In the genomic region with DNA sequence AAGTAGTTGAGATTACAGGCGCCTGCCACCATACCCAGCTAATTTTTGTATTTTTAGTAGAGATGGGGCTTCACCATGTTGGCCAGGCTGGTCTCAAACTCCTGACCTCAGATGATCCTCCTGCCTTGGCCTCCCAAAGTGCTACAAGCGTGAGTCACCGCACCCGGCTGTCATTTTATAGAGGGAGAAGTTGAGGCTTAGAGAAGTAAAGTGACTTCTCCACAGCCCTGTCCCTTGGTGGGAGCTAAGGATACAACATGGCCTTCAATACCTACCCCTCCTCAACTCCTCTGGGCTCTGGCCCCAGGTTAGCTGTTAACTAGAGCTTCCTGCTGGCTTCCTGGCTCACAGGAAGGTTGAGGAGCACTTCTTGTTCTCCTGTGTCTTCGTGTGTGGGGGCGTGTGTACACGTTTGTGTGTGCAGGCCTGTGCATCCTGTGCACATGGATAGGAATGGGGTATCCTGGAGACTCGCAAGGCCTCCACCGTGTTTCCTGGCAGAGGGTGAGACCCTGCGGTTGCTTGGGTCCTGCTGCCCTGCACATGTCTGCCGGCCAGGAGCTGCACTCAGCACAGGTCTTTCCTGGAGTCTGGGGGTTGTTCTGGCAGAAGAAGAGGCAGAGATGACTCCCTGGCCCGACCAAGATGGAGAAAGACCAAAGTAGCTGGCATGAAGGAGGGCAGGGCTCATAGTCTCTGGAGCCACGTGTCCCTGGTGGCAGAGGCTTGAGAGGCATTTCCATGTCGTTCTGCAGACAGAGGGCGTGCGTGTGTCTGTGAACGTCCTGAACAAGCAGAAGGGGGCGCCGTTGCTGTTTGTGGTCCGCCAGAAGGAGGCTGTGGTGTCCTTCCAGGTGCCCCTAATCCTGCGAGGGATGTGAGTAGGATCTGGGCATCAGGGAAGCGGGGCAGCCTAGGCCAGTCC, we compare ENCODE assay signal across 1 cellular context.
TF ChIP-seq lines count a peak whose summit lies in the region.

No MANE protein-coding gene starts in this region.

TF ChIP-seq in K562, 482 proteins besides CTCF, POLR2A, EP300 and RAD21 (continued from another document and continues in another):
- TF ChIP-seq, protein P1, sequence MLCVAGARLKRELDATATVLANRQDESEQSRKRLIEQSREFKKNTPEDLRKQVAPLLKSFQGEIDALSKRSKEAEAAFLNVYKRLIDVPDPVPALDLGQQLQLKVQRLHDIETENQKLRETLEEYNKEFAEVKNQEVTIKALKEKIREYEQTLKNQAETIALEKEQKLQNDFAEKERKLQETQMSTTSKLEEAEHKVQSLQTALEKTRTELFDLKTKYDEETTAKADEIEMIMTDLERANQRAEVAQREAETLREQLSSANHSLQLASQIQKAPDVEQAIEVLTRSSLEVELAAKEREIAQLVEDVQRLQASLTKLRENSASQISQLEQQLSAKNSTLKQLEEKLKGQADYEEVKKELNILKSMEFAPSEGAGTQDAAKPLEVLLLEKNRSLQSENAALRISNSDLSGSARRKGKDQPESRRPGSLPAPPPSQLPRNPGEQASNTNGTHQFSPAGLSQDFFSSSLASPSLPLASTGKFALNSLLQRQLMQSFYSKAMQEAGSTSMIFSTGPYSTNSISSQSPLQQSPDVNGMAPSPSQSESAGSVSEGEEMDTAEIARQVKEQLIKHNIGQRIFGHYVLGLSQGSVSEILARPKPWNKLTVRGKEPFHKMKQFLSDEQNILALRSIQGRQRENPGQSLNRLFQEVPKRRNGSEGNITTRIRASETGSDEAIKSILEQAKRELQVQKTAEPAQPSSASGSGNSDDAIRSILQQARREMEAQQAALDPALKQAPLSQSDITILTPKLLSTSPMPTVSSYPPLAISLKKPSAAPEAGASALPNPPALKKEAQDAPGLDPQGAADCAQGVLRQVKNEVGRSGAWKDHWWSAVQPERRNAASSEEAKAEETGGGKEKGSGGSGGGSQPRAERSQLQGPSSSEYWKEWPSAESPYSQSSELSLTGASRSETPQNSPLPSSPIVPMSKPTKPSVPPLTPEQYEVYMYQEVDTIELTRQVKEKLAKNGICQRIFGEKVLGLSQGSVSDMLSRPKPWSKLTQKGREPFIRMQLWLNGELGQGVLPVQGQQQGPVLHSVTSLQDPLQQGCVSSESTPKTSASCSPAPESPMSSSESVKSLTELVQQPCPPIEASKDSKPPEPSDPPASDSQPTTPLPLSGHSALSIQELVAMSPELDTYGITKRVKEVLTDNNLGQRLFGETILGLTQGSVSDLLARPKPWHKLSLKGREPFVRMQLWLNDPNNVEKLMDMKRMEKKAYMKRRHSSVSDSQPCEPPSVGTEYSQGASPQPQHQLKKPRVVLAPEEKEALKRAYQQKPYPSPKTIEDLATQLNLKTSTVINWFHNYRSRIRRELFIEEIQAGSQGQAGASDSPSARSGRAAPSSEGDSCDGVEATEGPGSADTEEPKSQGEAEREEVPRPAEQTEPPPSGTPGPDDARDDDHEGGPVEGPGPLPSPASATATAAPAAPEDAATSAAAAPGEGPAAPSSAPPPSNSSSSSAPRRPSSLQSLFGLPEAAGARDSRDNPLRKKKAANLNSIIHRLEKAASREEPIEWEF (CRISPR knock-in tag; IDR thresholded peaks at IDR 0.05) = no peak
- TF ChIP-seq HMG20A (CRISPR knock-in tag; conservative IDR thresholded peaks at IDR 0.05) = no peak
- no peak for TF ChIP-seq ASH1L (IDR thresholded peaks at IDR 0.05; ENCODE audit: borderline replicate concordance, low read depth, partially characterized antibody)
- TF ChIP-seq ZNF12 (CRISPR knock-in tag; IDR thresholded peaks at IDR 0.05) = no peak
- no peak for TF ChIP-seq HSF4 (CRISPR knock-in tag; IDR thresholded peaks at IDR 0.05; ENCODE audit: borderline replicate concordance)
- TF ChIP-seq ELF1 (tag; IDR thresholded peaks at IDR 0.05) = no peak
- no peak for TF ChIP-seq ZNF282 (CRISPR knock-in tag; IDR thresholded peaks at IDR 0.05)
- TF ChIP-seq, protein P2, sequence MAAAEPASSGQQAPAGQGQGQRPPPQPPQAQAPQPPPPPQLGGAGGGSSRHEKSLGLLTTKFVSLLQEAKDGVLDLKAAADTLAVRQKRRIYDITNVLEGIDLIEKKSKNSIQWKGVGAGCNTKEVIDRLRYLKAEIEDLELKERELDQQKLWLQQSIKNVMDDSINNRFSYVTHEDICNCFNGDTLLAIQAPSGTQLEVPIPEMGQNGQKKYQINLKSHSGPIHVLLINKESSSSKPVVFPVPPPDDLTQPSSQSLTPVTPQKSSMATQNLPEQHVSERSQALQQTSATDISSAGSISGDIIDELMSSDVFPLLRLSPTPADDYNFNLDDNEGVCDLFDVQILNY (CRISPR knock-in tag; IDR thresholded peaks at IDR 0.05) = no peak
- TF ChIP-seq, protein P3, sequence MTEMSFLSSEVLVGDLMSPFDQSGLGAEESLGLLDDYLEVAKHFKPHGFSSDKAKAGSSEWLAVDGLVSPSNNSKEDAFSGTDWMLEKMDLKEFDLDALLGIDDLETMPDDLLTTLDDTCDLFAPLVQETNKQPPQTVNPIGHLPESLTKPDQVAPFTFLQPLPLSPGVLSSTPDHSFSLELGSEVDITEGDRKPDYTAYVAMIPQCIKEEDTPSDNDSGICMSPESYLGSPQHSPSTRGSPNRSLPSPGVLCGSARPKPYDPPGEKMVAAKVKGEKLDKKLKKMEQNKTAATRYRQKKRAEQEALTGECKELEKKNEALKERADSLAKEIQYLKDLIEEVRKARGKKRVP (CRISPR knock-in tag; IDR thresholded peaks at IDR 0.05) = no peak
- TF ChIP-seq MAFF (IDR thresholded peaks at IDR 0.05; ENCODE audit: low read length) = no peak
- TF ChIP-seq, protein P4, sequence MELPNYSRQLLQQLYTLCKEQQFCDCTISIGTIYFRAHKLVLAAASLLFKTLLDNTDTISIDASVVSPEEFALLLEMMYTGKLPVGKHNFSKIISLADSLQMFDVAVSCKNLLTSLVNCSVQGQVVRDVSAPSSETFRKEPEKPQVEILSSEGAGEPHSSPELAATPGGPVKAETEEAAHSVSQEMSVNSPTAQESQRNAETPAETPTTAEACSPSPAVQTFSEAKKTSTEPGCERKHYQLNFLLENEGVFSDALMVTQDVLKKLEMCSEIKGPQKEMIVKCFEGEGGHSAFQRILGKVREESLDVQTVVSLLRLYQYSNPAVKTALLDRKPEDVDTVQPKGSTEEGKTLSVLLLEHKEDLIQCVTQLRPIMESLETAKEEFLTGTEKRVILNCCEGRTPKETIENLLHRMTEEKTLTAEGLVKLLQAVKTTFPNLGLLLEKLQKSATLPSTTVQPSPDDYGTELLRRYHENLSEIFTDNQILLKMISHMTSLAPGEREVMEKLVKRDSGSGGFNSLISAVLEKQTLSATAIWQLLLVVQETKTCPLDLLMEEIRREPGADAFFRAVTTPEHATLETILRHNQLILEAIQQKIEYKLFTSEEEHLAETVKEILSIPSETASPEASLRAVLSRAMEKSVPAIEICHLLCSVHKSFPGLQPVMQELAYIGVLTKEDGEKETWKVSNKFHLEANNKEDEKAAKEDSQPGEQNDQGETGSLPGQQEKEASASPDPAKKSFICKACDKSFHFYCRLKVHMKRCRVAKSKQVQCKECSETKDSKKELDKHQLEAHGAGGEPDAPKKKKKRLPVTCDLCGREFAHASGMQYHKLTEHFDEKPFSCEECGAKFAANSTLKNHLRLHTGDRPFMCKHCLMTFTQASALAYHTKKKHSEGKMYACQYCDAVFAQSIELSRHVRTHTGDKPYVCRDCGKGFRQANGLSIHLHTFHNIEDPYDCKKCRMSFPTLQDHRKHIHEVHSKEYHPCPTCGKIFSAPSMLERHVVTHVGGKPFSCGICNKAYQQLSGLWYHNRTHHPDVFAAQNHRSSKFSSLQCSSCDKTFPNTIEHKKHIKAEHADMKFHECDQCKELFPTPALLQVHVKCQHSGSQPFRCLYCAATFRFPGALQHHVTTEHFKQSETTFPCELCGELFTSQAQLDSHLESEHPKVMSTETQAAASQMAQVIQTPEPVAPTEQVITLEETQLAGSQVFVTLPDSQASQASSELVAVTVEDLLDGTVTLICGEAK (IDR thresholded peaks at IDR 0.05) = no peak
- TF ChIP-seq, protein P4 (CRISPR knock-in tag; IDR thresholded peaks at IDR 0.05) = no peak
- no peak for TF ChIP-seq STAT5B (CRISPR knock-in tag; IDR thresholded peaks at IDR 0.05)
- no peak for TF ChIP-seq MEIS2 (IDR thresholded peaks at IDR 0.05; ENCODE audit: partially characterized antibody)
- no peak for TF ChIP-seq CBFA2T2 (conservative IDR thresholded peaks at IDR 0.05)
- no peak for TF ChIP-seq RBM17 (IDR thresholded peaks at IDR 0.05; ENCODE audit: borderline replicate concordance, low read depth, low read length)
- TF ChIP-seq BACH1 (tag; IDR thresholded peaks at IDR 0.05) = no peak
- TF ChIP-seq GABPB2 (CRISPR knock-in tag; conservative IDR thresholded peaks at IDR 0.05) = no peak
- TF ChIP-seq, protein P5, sequence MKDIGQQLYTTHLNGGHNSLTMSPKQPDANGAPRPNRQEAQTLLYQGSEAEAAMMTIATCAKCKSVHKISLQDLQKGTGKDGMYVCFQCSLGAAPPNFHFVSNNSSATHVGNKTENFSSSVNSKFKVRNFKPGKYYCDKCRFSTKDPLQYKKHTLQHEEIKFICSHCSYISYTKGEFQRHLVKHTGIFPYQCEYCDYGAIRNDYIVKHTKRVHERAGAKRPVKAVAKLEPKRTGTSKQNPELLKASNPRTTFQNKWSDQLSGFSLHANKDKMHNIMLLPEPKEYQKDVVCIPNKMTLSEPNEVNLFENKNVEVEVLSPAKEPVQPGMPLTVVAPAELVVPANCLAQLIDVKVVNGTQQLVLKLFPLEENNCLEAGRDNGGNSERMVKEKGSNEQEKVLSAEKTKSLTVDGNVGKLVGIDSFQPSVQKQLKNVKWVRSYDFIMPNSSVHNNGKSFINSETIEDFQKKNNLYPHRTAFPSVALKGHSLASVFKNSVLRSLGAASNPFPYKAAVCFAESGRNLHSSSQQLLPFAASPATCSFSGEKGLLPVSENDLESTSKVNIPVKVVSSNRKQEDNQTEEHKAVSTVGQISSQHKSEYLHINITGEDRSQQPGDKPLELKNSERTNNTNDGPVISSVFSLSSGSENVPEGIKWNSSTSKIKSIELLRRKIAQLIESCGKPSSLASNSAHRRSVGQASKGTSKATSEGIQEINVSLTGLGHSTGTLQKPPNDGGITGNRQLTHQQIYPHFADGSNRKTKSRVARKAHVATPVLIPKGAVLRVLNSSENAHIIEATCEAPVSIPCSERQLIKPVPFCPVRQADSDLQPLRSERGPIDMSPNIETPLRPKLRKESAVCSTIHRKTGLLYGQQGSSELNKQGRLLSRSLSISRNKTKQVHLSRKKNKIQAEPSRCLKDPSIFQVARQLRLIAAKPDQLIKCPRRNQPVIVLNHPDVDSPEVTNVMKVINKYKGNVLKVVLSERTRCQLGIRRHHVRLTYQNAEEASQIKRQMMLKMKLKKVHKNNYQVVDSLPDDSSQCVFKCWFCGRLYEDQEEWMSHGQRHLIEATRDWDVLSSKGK (CRISPR knock-in tag; IDR thresholded peaks at IDR 0.05) = no peak
- no peak for TF ChIP-seq MIER1 (IDR thresholded peaks at IDR 0.05; ENCODE audit: low read depth)
